In genomic region chr15:56811586-56811985, GRCh38 we compare ENCODE assay signal across 1 cellular context.
TF ChIP-seq lines count a peak whose summit lies in the region.

No MANE protein-coding gene starts in this region.

TF ChIP-seq in GM23338, 12 proteins besides CTCF, POLR2A, EP300 and RAD21 (continued from another document):
- TF ChIP-seq ETS1 (IDR thresholded peaks at IDR 0.05) (no peak), EZH2 (IDR thresholded peaks at IDR 0.05; ENCODE audit: low read depth, unreplicated experiment) (no peak), STAT1 (IDR thresholded peaks at IDR 0.05; ENCODE audit: unreplicated experiment) (no peak), ZNF462 (CRISPR knock-in tag; IDR thresholded peaks at IDR 0.05) (no peak), POLR2AphosphoS5 (IDR thresholded peaks at IDR 0.05; ENCODE audit: low read depth) (no peak), REST (IDR thresholded peaks at IDR 0.05; ENCODE audit: unreplicated experiment) (no peak), ZNF114 (CRISPR knock-in tag; IDR thresholded peaks at IDR 0.05) (no peak)
